In the genomic region with DNA sequence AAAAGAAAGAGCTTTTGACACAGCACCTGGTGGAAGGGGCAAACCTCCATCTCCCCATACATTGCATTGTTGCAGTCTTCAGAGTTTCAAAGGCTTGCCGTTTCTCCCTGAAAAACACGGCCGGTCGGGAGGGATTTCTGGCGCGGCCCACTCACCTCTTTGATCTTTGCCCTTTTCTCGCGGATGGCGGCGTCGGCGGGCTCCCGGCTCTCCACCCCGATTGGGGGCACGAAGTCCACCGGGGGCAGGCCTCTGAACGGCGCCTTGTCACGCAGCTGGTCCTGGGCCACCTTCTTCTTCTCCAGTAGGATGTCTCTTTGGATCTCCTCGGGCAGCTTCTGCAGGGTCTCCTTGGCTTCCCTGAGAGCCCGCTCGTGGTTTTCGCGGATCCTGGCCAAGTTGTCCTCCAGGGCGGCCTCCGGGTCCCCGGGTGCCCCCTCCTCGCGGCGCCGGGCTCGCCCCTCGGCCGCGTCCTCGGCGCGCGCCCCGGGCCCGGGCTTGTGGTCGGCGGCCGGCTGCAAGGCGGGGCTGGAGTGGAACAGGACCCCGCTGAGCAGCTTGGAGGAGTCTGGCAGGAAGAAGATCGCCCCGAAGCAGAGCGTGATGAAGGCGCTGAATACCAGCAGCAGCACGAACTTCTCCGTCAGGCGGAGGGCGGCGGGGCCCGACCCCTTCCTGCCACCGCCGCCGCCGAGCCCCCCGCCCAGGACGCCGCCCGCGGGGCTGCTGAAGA, we compare ENCODE assay signal across 8 cellular contexts. TPM values are rescaled to one million over a fixed set of nuclear protein-coding genes. Genes with fewer than 3 reads are reported as not detected.
DNase-seq lines count a peak whose midpoint lies in the region; ATAC-seq and TF ChIP-seq lines count a peak whose summit lies in the region.

No MANE protein-coding gene starts in this region.

- intact Hi-C loops in upper lobe of right lung (cut with DNase I): no loop called here

- no peaks in the 10 kb centered on the region for H3K9me3 ChIP-seq in upper lobe of right lung

- H4K20me1 ChIP-seq in KMS-11 (ENCODE audit: insufficient read depth): no peaks in the 10 kb centered on the region

- H3K4me3 ChIP-seq in AG09309 (ENCODE audit: control insufficient read depth, low read depth, low read length) (peak overlapping the region; percentile 88), KMS-11 (IDR thresholded peaks at IDR 0.05; ENCODE audit: insufficient read depth, low read depth, low read length) (no peak overlapping the region), upper lobe of right lung (peak overlapping the region; percentile 94)

- H2AFZ ChIP-seq in KMS-11 (ENCODE audit: low read depth): peak overlapping the region; percentile 42

- peaks cover 15% of the 10 kb centered on the region for H3K36me3 Mint-ChIP-seq in nephron (ENCODE audit: low read depth)

- no peaks in the 10 kb centered on the region for H3K9me3 Mint-ChIP-seq in nephron

- H3K9ac ChIP-seq in KMS-11: peak overlapping the region; percentile 77

- H3K4me2 ChIP-seq in KMS-11: peak overlapping the region; percentile 69

- H3K27ac ChIP-seq in KMS-11 (peak overlapping the region; percentile 68), upper lobe of right lung (peak overlapping the region; percentile 95)

- H3K27ac Mint-ChIP-seq in nephron: peak overlapping the region in 2 of 3 experiments; percentile 49 to 78

- H3K79me2 ChIP-seq in KMS-11 (ENCODE audit: insufficient read depth, low read depth): peaks cover 68% of the 10 kb centered on the region

- peaks cover 58% of the 10 kb centered on the region for H3K4me1 ChIP-seq in KMS-11 (ENCODE audit: low read depth, poor library complexity, severe bottlenecking)
- peaks cover 35% of the 10 kb centered on the region for H3K4me1 ChIP-seq in upper lobe of right lung

- H3K36me3 ChIP-seq in KMS-11 (ENCODE audit: insufficient read depth) (no peaks in the 10 kb centered on the region), upper lobe of right lung (no peaks in the 10 kb centered on the region)

- no peak for TF ChIP-seq CTCF in AG09309 (IDR thresholded peaks at IDR 0.05; ENCODE audit: control insufficient read depth, insufficient read depth, low read depth, low read length, missing control alignments)
- no peak for TF ChIP-seq CTCF in KMS-11 (conservative IDR thresholded peaks at IDR 0.05; ENCODE audit: low read depth, low read length)
- TF ChIP-seq CTCF in nephron (IDR thresholded peaks at IDR 0.05; ENCODE audit: unreplicated experiment in 3 of 3): no peak
- no peak for TF ChIP-seq CTCF in upper lobe of right lung (IDR thresholded peaks at IDR 0.05)

- H3K4me1 Mint-ChIP-seq in nephron: peaks cover 21% of the 10 kb centered on the region

- H3K27me3 ChIP-seq in KMS-11 (ENCODE audit: insufficient read depth, low read depth): no peaks in the 10 kb centered on the region
- no peaks in the 10 kb centered on the region for H3K27me3 ChIP-seq in upper lobe of right lung

- ATAC-seq in GM19372 (IDR thresholded peaks at IDR 0.05; ENCODE audit: low read depth, unreplicated experiment) (peak; percentile 7), upper lobe of right lung (peak; percentile 10)

- H3K4me3 Mint-ChIP-seq in nephron: peak overlapping the region; percentile 90 to 93 (median 92)

- DNase-seq in AG09309 (ENCODE audit: low read depth) (no peak), erythroblast (lab: John Stamatoyannopoulos, UW) (peak; percentile 58 to 73), upper lobe of right lung (peak; percentile 69), NCI-H2107 treated with DMSO at 0.1 percent for 48 hours (lab: John Stamatoyannopoulos, UW; ENCODE audit: unreplicated experiment) (no peak)
- DNase-seq in activated CD8-positive, alpha-beta memory T cell treated with anti-CD3 and anti-CD28 coated beads, Interleukin-2, amount 50 U/mL, for 48 hours: peak; percentile 78

- TF ChIP-seq POLR2A in erythroblast (IDR thresholded peaks at IDR 0.05; ENCODE audit: low read length): no peak

- H3K27me3 Mint-ChIP-seq in nephron (ENCODE audit: low read depth): peaks cover 30% of the 10 kb centered on the region

RNA-seq across cellular contexts. Expression of a gene that starts 1.1 kb away (rescaled TPM):
- 74.0 TPM for total RNA-seq in upper lobe of right lung

Comparison
In these comparisons a context has a peak if more than half of its experiments do, and no peak if none do; other contexts are left out.
1. DNase-seq: peak in activated CD8-positive, alpha-beta memory T cell treated with anti-CD3 and anti-CD28 coated beads, Interleukin-2, amount 50 U/mL, for 48 hours (single experiment), erythroblast (2 of 2) and upper lobe of right lung (single experiment); none in AG09309 (single experiment) and NCI-H2107 treated with DMSO at 0.1 percent for 48 hours (single experiment).